In the genomic region with DNA sequence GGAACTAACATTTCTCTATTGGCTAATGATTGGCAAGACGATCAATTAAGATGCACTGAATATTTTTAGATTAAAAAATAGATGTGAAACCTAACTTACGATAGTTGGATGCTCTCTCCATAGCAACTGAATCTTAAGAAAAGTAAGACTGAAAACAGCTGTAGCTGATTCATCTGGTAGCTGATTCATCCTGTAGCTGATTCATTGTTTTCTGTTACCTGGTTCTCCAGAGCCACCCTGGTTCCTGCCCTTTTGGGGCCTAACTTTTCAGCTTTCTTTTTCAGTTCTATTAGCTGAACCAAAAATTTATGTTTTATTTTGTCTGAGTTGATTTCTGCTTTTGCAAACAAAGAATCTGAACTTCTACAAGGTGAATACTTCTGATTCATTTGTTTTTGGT, we compare ENCODE assay signal across 11 cellular contexts. TPM values are rescaled to one million over a fixed set of nuclear protein-coding genes. Genes with fewer than 3 reads are reported as not detected.
DNase-seq lines count a peak whose midpoint lies in the region; ATAC-seq, FAIRE-seq and TF ChIP-seq lines count a peak whose summit lies in the region.
"Had no signal": no experiment of that assay in that cellular context is flagged by ENCODE, and none has a peak within 500 bp of the region (broad histone marks: within the 10 kb centered on the region; RNA-seq: fewer than 3 reads in every experiment).

No MANE protein-coding gene starts in this region.

- no peak overlapping the region for H3K56ac ChIP-seq in H9 (ENCODE audit: insufficient read length, low read depth, low read length)

- FAIRE-seq in GM12878 (lab: Jason Lieb, UNC): peak; percentile 83

- in situ Hi-C loops in GM12878 (cut with MboI): no loop called here

- no peak overlapping the region for H3K4me3 Mint-ChIP-seq in H9

- no peak overlapping the region for H3K9ac ChIP-seq in GM12878 (ENCODE audit: control insufficient read depth, insufficient read depth, low read length)
- H3K9ac ChIP-seq in H9 (ENCODE audit: extremely low read depth, insufficient read length, low read length): no peak overlapping the region
- H3K9ac ChIP-seq: parathyroid adenoma had no signal

- POLR2A ChIA-PET in GM12878 (lab: Charles Lee): interaction anchor here (0.7 to 1.0 kb wide), 2 partner anchors 84 to 375 kb away, joined by 3 to 7 read pairs; no protein-coding TSS in a partner anchor

- CTCF ChIA-PET in GM12878 (lab: Yijun Ruan, JAX): interaction anchor here (0.9 to 6.0 kb wide), 14 partner anchors 9 to 174 kb away, joined by 3 to 52 read pairs (median 5); partner anchors contain the start of gene SPR

- H3K27me3 ChIP-seq in ACC112 (ENCODE audit: insufficient read depth, low read length) (peaks cover 17% of the 10 kb centered on the region), GM12878 (replicated peaks in 1 of 2; ENCODE audit: control insufficient read depth in 2 of 2, insufficient read depth in 2 of 2, low read length in 1 of 2) (no peaks in the 10 kb centered on the region), H9 (ENCODE audit: insufficient read depth, low read length) (no peaks in the 10 kb centered on the region; the same call in 1 of the 2 replicates), heart left ventricle (peaks cover 0 to 18% (median 0%) of the 10 kb centered on the region in 9 donors)

- H2BK15ac ChIP-seq in H9 (ENCODE audit: low read depth, low read length): no peak overlapping the region

- peaks cover 9 to 14% of the 10 kb centered on the region in 2 experiments for H3K4me1 Mint-ChIP-seq in H9

- H3K79me1 ChIP-seq in H9 (ENCODE audit: insufficient read depth, low read depth, low read length, poor library complexity, severe bottlenecking): no peaks in the 10 kb centered on the region

- no peak overlapping the region for H4K8ac ChIP-seq in H9 (replicated peaks; ENCODE audit: insufficient read length, low read depth, low read length)

- no peaks in the 10 kb centered on the region for H3K36me3 Mint-ChIP-seq in H9 (ENCODE audit: insufficient read depth in 1 of 3, low read depth in 3 of 3)

- no peak overlapping the region for H4K5ac ChIP-seq in H9 (ENCODE audit: insufficient read length, low read depth, low read length)

- no peak overlapping the region for H4K91ac ChIP-seq in H9 (ENCODE audit: insufficient read length, low read depth, low read length)

- no peak overlapping the region for H2AFZ ChIP-seq in ACC112 (ENCODE audit: low read length, unreplicated experiment)
- H2AFZ ChIP-seq in GM12878 (ENCODE audit: control insufficient read depth, low read depth, low read length): no peak overlapping the region
- H2AFZ ChIP-seq in H9 (ENCODE audit: low read length): no peak overlapping the region
- H2AFZ ChIP-seq: parathyroid adenoma had no signal

- H3K9me3 ChIP-seq in GM12878 (replicated peaks; ENCODE audit: control insufficient read depth, insufficient read depth, low read length): no peaks in the 10 kb centered on the region
- H3K9me3 ChIP-seq in H9 (ENCODE audit: control insufficient read depth, low read depth, low read length): no peaks in the 10 kb centered on the region
- no peaks in the 10 kb centered on the region for H3K9me3 ChIP-seq in heart left ventricle
- H3K9me3 ChIP-seq: gastrocnemius medialis had no signal

- H3K79me2 ChIP-seq in ACC112 (ENCODE audit: control insufficient read depth, insufficient read depth, low read length, unreplicated experiment) (no peaks in the 10 kb centered on the region), GM12878 (ENCODE audit: control insufficient read depth, insufficient read depth, low read length) (no peaks in the 10 kb centered on the region), H9 (ENCODE audit: insufficient read depth, low read length) (no peaks in the 10 kb centered on the region)
- H3K79me2 ChIP-seq: parathyroid adenoma had no signal

- H3K36me3 ChIP-seq in ACC112 (ENCODE audit: insufficient read depth, low read length): no peaks in the 10 kb centered on the region
- H3K36me3 ChIP-seq in GM12878 (ENCODE audit: control insufficient read depth in 2 of 2, insufficient read depth in 2 of 2, low read length in 1 of 2): no peaks in the 10 kb centered on the region
- no peaks in the 10 kb centered on the region for H3K36me3 ChIP-seq in heart left ventricle
- H3K36me3 ChIP-seq: gastrocnemius medialis had no signal

- H3K18ac ChIP-seq in H9 (ENCODE audit: insufficient read length, low read depth, low read length): no peak overlapping the region

- H2BK12ac ChIP-seq in H9 (ENCODE audit: insufficient read length, low read depth, low read length): no peak overlapping the region

- no peak overlapping the region for H3K4ac ChIP-seq in H9 (ENCODE audit: low read depth, low read length)

- H3K27ac Mint-ChIP-seq in H9: no peak overlapping the region

- H4K20me1 ChIP-seq in GM12878 (ENCODE audit: control insufficient read depth, insufficient read depth) (no peaks in the 10 kb centered on the region), H9 (ENCODE audit: control insufficient read depth, insufficient read depth, insufficient read length) (no peaks in the 10 kb centered on the region)

- H2BK120ac ChIP-seq in H9 (ENCODE audit: low read depth, low read length, poor library complexity, severe bottlenecking): no peak overlapping the region

- no peak overlapping the region for H3K23ac ChIP-seq in H9 (ENCODE audit: insufficient read length, low read depth, low read length)

- H3T11ph ChIP-seq in H9 (ENCODE audit: low read length): no peak overlapping the region

- H3K9me3 Mint-ChIP-seq in H9: no peaks in the 10 kb centered on the region

- no peak for TF ChIP-seq EP300 in GM12878 (IDR thresholded peaks at IDR 0.05; ENCODE audit: borderline replicate concordance in 1 of 2, control insufficient read depth in 1 of 2, low read depth in 2 of 2, low read length in 2 of 2)

- RAD21 ChIA-PET in GM12878 (lab: Charles Lee; ENCODE audit: unreplicated experiment): interaction anchor here (0.7 to 1.3 kb wide), 3 partner anchors 23 to 94 kb away, joined by 3 to 5 read pairs (median 3); no protein-coding TSS in a partner anchor

- 0% methylated on average over 2 of the region's 2 CpGs for WGBS in GM12878 (ENCODE audit: insufficient coverage, insufficient replicate concordance, low lambda C conversion rate, missing lambda C conversion rate)
- no CpG with 5 or more reads among the region's 2 CpGs for WGBS in H9 (ENCODE audit: extremely low coverage, insufficient read length, low lambda C conversion rate)
- WGBS in heart left ventricle, 4 donors: 43 to 67% (median 54%) methylated on average over 2 of the region's 2 CpGs

- no peak for TF ChIP-seq RAD21 in GM12878 (IDR thresholded peaks at IDR 0.05; ENCODE audit: insufficient read depth, low read depth, low read length)

- H2AK5ac ChIP-seq in H9 (ENCODE audit: insufficient read length, low read length): no peak overlapping the region

- H3K4me1 ChIP-seq in ACC112 (ENCODE audit: control insufficient read depth, insufficient read depth, low read length, unreplicated experiment) (peaks cover 7% of the 10 kb centered on the region), GM12878 (ENCODE audit: control insufficient read depth, insufficient read depth, low read length) (peaks cover 7% of the 10 kb centered on the region), H9 (ENCODE audit: insufficient read depth, low read length) (no peaks in the 10 kb centered on the region), heart left ventricle (peaks cover 0 to 12% (median 7%) of the 10 kb centered on the region in 12 donors)
- H3K4me1 ChIP-seq: parathyroid adenoma had no signal

- peak overlapping the region; percentile 7; the same call in 1 of the 2 replicates for H3K27ac ChIP-seq in ACC112 (ENCODE audit: low read depth, low read length)
- no peak overlapping the region for H3K27ac ChIP-seq in GM12878 (ENCODE audit: control insufficient read depth, insufficient read depth)
- no peak overlapping the region for H3K27ac ChIP-seq in H9 (ENCODE audit: insufficient read length, low read depth, low read length)
- H3K27ac ChIP-seq in heart left ventricle: no peak overlapping the region
- H3K27ac ChIP-seq: gastrocnemius medialis, parathyroid adenoma had no signal

- BruUV-seq in GM12878 (replicated peaks; lab: Mats Ljungman, UMichigan): no TSS peak

- H3K27me3 Mint-ChIP-seq in H9 (ENCODE audit: low read depth): peaks cover 21% of the 10 kb centered on the region

- ATAC-seq in GM18858 (IDR thresholded peaks at IDR 0.05; ENCODE audit: unreplicated experiment): peak; percentile 55
- ATAC-seq in HG03139 (IDR thresholded peaks at IDR 0.05; ENCODE audit: unreplicated experiment): peak; percentile 47
- peak; percentile 67 for ATAC-seq in GM12878
- ATAC-seq in heart left ventricle: no peak
- ATAC-seq: gastrocnemius medialis had no signal

- H3K4me2 ChIP-seq in GM12878 (ENCODE audit: control insufficient read depth, insufficient read depth): no peak overlapping the region
- H3K4me2 ChIP-seq in H9 (ENCODE audit: insufficient read depth, insufficient read length, low read length): no peak overlapping the region

- peaks cover 8% of the 10 kb centered on the region for H3K23me2 ChIP-seq in H9 (ENCODE audit: insufficient read length, low read depth, low read length, poor library complexity, severe bottlenecking)

- no peak for TF ChIP-seq POLR2A in GM12878 (IDR thresholded peaks at IDR 0.05; ENCODE audit: low read depth, low read length)
- no peak for TF ChIP-seq POLR2A in heart left ventricle (IDR thresholded peaks at IDR 0.05)

- no peak overlapping the region for H2BK5ac ChIP-seq in H9 (ENCODE audit: insufficient read length, low read length)

- H3K4me3 ChIP-seq in ACC112 (ENCODE audit: low read depth, low read length) (no peak overlapping the region), GM12878 (no peak overlapping the region), heart left ventricle (no peak overlapping the region)
- H3K4me3 ChIP-seq: gastrocnemius medialis had no signal

- SMC1A ChIA-PET in GM12878 (lab: Charles Lee; ENCODE audit: uncharacterized antibody, unreplicated experiment): interaction anchor here (1.1 to 1.5 kb wide), 4 partner anchors 23 to 95 kb away, joined by 3 to 5 read pairs (median 4); partner anchors contain the start of gene SPR

- no peak overlapping the region for H3K14ac ChIP-seq in H9 (ENCODE audit: insufficient read depth, low read length)

- H2BK20ac ChIP-seq in H9 (ENCODE audit: low read depth, low read length, poor library complexity, severe bottlenecking): no peak overlapping the region

- intact Hi-C loops in GM12878 (cut with micrococcal nuclease; ENCODE audit: unreplicated experiment): no loop called here
- intact Hi-C loops in heart left ventricle (cut with DNase I): no loop called here

- no peak for DNase-seq in GM12878 (ENCODE audit: low read depth, low spot score)
- no peak for DNase-seq in H9
- DNase-seq in NOMO-1 treated with dmso at 0.1 percent for 144 hours (lab: John Stamatoyannopoulos, UW; ENCODE audit: unreplicated experiment): no peak
- no peak for DNase-seq in HUDEP-2 (lab: John Stamatoyannopoulos, UW; ENCODE audit: unreplicated experiment in 76 of 76)
- DNase-seq in heart left ventricle: no peak
- DNase-seq: DND-41, gastrocnemius medialis had no signal

- TF ChIP-seq CTCF in GM12878 (IDR thresholded peaks at IDR 0.05 in 2 of 3, conservative IDR thresholded peaks at IDR 0.05 in 1 of 3; ENCODE audit: control insufficient read depth in 2 of 3, extremely low read depth in 1 of 3, insufficient read depth in 1 of 3, low read depth in 3 of 3, low read length in 3 of 3): no peak
- no peak for TF ChIP-seq CTCF in H9 (conservative IDR thresholded peaks at IDR 0.05)
- no peak for TF ChIP-seq CTCF in heart left ventricle (IDR thresholded peaks at IDR 0.05)

RNA-seq across cellular contexts. Expression of gene SPR, which starts 22.7 kb away (rescaled TPM):
- total RNA-seq in GM12878 (2013; cell fraction: nucleolus; rRNA removed): 0.78 and 1.1 TPM in 2 replicates
- total RNA-seq in GM12878 (2014; rRNA removed) (3.6 and 4.1 TPM in 2 replicates), GM12878 (2014; rRNA removed; fragmentation: Illumina TruSeq; extraction: Trizol) (1.8 and 2.0 TPM in 2 replicates), GM12878 (2021) (2.9 TPM in 2 replicates), H9 (2021) (7.3 and 7.6 TPM in 2 replicates), heart left ventricle (10 to 100 TPM; 33.1 to 64.7 (median 39.4) TPM)
- polyA plus RNA-seq in GM12878 (2011; ENCODE audit: low read depth): 0.49 TPM
- polyA plus RNA-seq in GM12878 (2011; rRNA removed) (6.3 and 7.8 TPM in 2 replicates), GM12878 (2014; fragmentation: Illumina TruSeq; extraction: Trizol) (1.1 and 1.8 TPM in 2 replicates), GM12878 (2014; fragmentation: Nextera tagmentation; extraction: Ambion mirVana) (1 to 10 TPM in 1 of 2 experiments, under 1 TPM in 1; 0.68 to 1.3 TPM), GM12878 (2014; rRNA removed) (2.1 and 2.4 TPM in 2 replicates), GM12878 (2016; fragmentation: Nextera tagmentation; extraction: Ambion mirVana) (1 to 10 TPM; 4.3 to 6.4 TPM), heart left ventricle (10 to 100 TPM; 24.3 to 51.6 TPM)
- 8.7 and 9.6 TPM in 2 replicates for polyA plus RNA-seq in GM12878 (2011; cell fraction: cytosol; rRNA removed)
- polyA plus RNA-seq in GM12878 (2011; cell fraction: nucleus; rRNA removed): 5.0 and 5.3 TPM in 2 replicates
- polyA plus RNA-seq in GM12878 (2012): 1.1 and 1.8 TPM in 2 replicates
- 3.9 and 5.2 TPM in 2 replicates for polyA minus RNA-seq in GM12878 (2011; rRNA and poly(A)+ RNA removed)
- polyA minus RNA-seq in GM12878 (2011; cell fraction: cytosol; rRNA and poly(A)+ RNA removed): 1.6 and 4.1 TPM in 2 replicates
- 1.1 and 2.1 TPM in 2 replicates for polyA minus RNA-seq in GM12878 (2011; cell fraction: nucleus; rRNA and poly(A)+ RNA removed)

RNA-seq across cellular contexts. Expression of gene EXOC6B, which starts 38.7 kb away (rescaled TPM):
- 10.1 and 10.5 TPM in 2 replicates for total RNA-seq in GM12878 (2013; cell fraction: nucleolus; rRNA removed)
- total RNA-seq in GM12878 (2014; rRNA removed): 1.1 and 1.3 TPM in 2 replicates
- 1.1 TPM in 2 replicates for total RNA-seq in GM12878 (2014; rRNA removed; fragmentation: Illumina TruSeq; extraction: Trizol)
- 1.8 and 2.3 TPM in 2 replicates for total RNA-seq in GM12878 (2021)
- polyA plus RNA-seq in GM12878 (2011; ENCODE audit: low read depth): 0.89 TPM
- 2.2 and 2.3 TPM in 2 replicates for polyA plus RNA-seq in GM12878 (2011; rRNA removed)
- polyA plus RNA-seq in GM12878 (2011; cell fraction: cytosol; rRNA removed): 1.3 and 2.3 TPM in 2 replicates
- 2.2 and 3.6 TPM in 2 replicates for polyA plus RNA-seq in GM12878 (2011; cell fraction: nucleus; rRNA removed)
- 1.2 and 1.4 TPM in 2 replicates for polyA plus RNA-seq in GM12878 (2012)
- polyA plus RNA-seq in GM12878 (2014; fragmentation: Illumina TruSeq; extraction: Trizol): 1.1 and 1.2 TPM in 2 replicates
- polyA plus RNA-seq in GM12878 (2014; fragmentation: Nextera tagmentation; extraction: Ambion mirVana): under 1 TPM; 0.23 to 0.27 TPM
- 0.72 and 2.1 TPM in 2 replicates for polyA plus RNA-seq in GM12878 (2014; rRNA removed)
- polyA plus RNA-seq in GM12878 (2016; fragmentation: Nextera tagmentation; extraction: Ambion mirVana): 1 to 10 TPM; 1.2 to 1.5 TPM
- 4.9 and 5.2 TPM in 2 replicates for polyA minus RNA-seq in GM12878 (2011; rRNA and poly(A)+ RNA removed)
- 3.1 and 3.4 TPM in 2 replicates for polyA minus RNA-seq in GM12878 (2011; cell fraction: cytosol; rRNA and poly(A)+ RNA removed)
- polyA minus RNA-seq in GM12878 (2011; cell fraction: nucleus; rRNA and poly(A)+ RNA removed): 3.3 and 5.0 TPM in 2 replicates
- total RNA-seq in H9 (2021): 37.9 and 40.1 TPM in 2 replicates
- total RNA-seq in heart left ventricle: 100 to 1,000 TPM in 8 of 9 donors, 10 to 100 TPM in 1; 74.9 to 192 (median 153) TPM
- polyA plus RNA-seq in heart left ventricle: 10 to 100 TPM; 18.4 to 42.2 TPM

RNA-seq across cellular contexts. Expression of gene EMX1, which starts 52.8 kb away (rescaled TPM):
- total RNA-seq in GM12878 (2013; cell fraction: nucleolus; rRNA removed): 6.4 and 11.8 TPM in 2 replicates
- total RNA-seq in GM12878 (2014; rRNA removed) (1.9 and 2.3 TPM in 2 replicates), GM12878 (2014; rRNA removed; fragmentation: Illumina TruSeq; extraction: Trizol) (0.28 and 0.49 TPM in 2 replicates), GM12878 (2021) (1.1 and 1.2 TPM in 2 replicates), H9 (2021) (0.64 and 0.72 TPM in 2 replicates), heart left ventricle (not detected)
- 0.42 TPM for polyA plus RNA-seq in GM12878 (2011; ENCODE audit: low read depth)
- polyA plus RNA-seq in GM12878 (2011; rRNA removed) (3.2 and 5.1 TPM in 2 replicates), GM12878 (2014; fragmentation: Illumina TruSeq; extraction: Trizol) (0.16 TPM in 1 of 2 replicates, not detected in the other), GM12878 (2014; fragmentation: Nextera tagmentation; extraction: Ambion mirVana) (under 1 TPM in 1 of 2 experiments, not detected in 1; 0.07 TPM), GM12878 (2014; rRNA removed) (1.1 and 1.3 TPM in 2 replicates), GM12878 (2016; fragmentation: Nextera tagmentation; extraction: Ambion mirVana) (1 to 10 TPM; 1.1 to 1.5 TPM), heart left ventricle (not detected)
- 4.7 and 9.5 TPM in 2 replicates for polyA plus RNA-seq in GM12878 (2011; cell fraction: cytosol; rRNA removed)
- polyA plus RNA-seq in GM12878 (2011; cell fraction: nucleus; rRNA removed): 42.0 and 42.5 TPM in 2 replicates
- 0.97 and 2.0 TPM in 2 replicates for polyA plus RNA-seq in GM12878 (2012)
- 3.4 and 4.5 TPM in 2 replicates for polyA minus RNA-seq in GM12878 (2011; rRNA and poly(A)+ RNA removed)
- 2.4 and 3.0 TPM in 2 replicates for polyA minus RNA-seq in GM12878 (2011; cell fraction: cytosol; rRNA and poly(A)+ RNA removed)
- polyA minus RNA-seq in GM12878 (2011; cell fraction: nucleus; rRNA and poly(A)+ RNA removed): 11.5 and 18.7 TPM in 2 replicates
- total RNA-seq: gastrocnemius medialis had no signal

Comparison
In these comparisons a context has a peak if more than half of its experiments do, and no peak if none do; other contexts are left out.
1. ATAC-seq: peak in GM18858 (single experiment), HG03139 (single experiment) and GM12878 (single experiment); none in heart left ventricle (0 of 4).